Comparison of ENCODE assay signal across 13 cellular contexts in the genomic region with DNA sequence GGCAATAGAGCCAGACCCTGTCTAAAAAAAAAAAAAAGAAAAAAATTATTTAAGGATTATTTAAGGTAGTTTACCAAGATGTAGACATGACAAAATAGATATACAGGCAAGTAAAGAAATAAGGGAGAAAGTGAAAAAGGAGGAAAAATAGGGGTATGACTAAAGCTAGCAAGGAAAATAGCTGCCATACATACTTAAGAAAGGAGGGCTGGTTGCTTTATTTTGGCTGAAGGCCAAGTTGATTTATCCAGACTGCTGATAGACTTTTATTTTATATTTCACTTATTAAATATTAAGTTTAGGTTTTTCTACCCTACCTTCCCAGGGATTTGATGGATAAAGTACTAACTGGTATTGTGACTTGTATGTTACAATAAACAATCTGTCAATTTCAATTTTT. TPM values are rescaled to one million over a fixed set of nuclear protein-coding genes. Genes with fewer than 3 reads are reported as not detected.
A peak's percentile ranks its signal among the peaks of the same experiment; 100 is the strongest.
DNase-seq lines count a peak whose midpoint lies in the region; TF ChIP-seq lines count a peak whose summit lies in the region.
"Had no signal": no experiment of that assay in that cellular context is flagged by ENCODE, and none has a peak within 500 bp of the region (broad histone marks: within the 10 kb centered on the region; RNA-seq: fewer than 3 reads in every experiment).

No MANE protein-coding gene starts in this region.

- peaks cover 10% of the 10 kb centered on the region for H3K36me3 Mint-ChIP-seq in T-helper 2 cell treated with Interferon-gamma antibody and Interleukin-4, amounts not matched to agents 5 μg/mL and 100 μg/mL, for 36 hours (ENCODE audit: low read depth)
- H3K36me3 Mint-ChIP-seq in mesothelial cell of epicardium = peaks cover 2% of the 10 kb centered on the region

- H3K4me3 Mint-ChIP-seq in T-helper 2 cell treated with Interferon-gamma antibody and Interleukin-4, amounts not matched to agents 5 μg/mL and 100 μg/mL, for 36 hours = no peak overlapping the region
- H3K4me3 Mint-ChIP-seq in mesothelial cell of epicardium = no peak overlapping the region

- H3K36me3 ChIP-seq in KOPT-K1 (ENCODE audit: insufficient read depth, low read length) (no peaks in the 10 kb centered on the region), brain microvascular endothelial cell (replicated peaks) (no peaks in the 10 kb centered on the region), MM.1S (replicated peaks; ENCODE audit: insufficient read depth, low read length) (no peaks in the 10 kb centered on the region)
- H3K36me3 ChIP-seq: adrenal gland, tibial nerve had no signal

- no peaks in the 10 kb centered on the region for H3K79me2 ChIP-seq in MM.1S (ENCODE audit: low read length)

- H2AFZ ChIP-seq in MM.1S (ENCODE audit: low read length) = no peak overlapping the region

- H3K4me1 Mint-ChIP-seq in T-helper 2 cell treated with Interferon-gamma antibody and Interleukin-4, amounts not matched to agents 5 μg/mL and 100 μg/mL, for 36 hours (ENCODE audit: low read depth) = peaks cover 37% of the 10 kb centered on the region
- H3K4me1 Mint-ChIP-seq in mesothelial cell of epicardium = peaks cover 25% of the 10 kb centered on the region

- H3K27ac ChIP-seq in KOPT-K1 (ENCODE audit: low read depth, low read length, poor library complexity, severe bottlenecking) = peak overlapping the region; percentile 48
- H3K27ac ChIP-seq in brain microvascular endothelial cell = peak overlapping the region; percentile 79
- no peak overlapping the region for H3K27ac ChIP-seq in MM.1S (ENCODE audit: low read length)
- H3K27ac ChIP-seq: adrenal gland, tibial nerve had no signal

- peak overlapping the region; percentile 78 for H3K27ac Mint-ChIP-seq in T-helper 2 cell treated with Interferon-gamma antibody and Interleukin-4, amounts not matched to agents 5 μg/mL and 100 μg/mL, for 36 hours
- H3K27ac Mint-ChIP-seq in mesothelial cell of epicardium = peak overlapping the region; percentile 99

- no peak overlapping the region for H3K9ac ChIP-seq in MM.1S (ENCODE audit: low read length)

- no peaks in the 10 kb centered on the region for H3K27me3 ChIP-seq in brain microvascular endothelial cell (replicated peaks)
- H3K27me3 ChIP-seq in MM.1S (replicated peaks; ENCODE audit: insufficient read depth, low read length) = no peaks in the 10 kb centered on the region
- H3K27me3 ChIP-seq: adrenal gland, dorsolateral prefrontal cortex, tibial nerve had no signal

- DNase-seq in T-helper 2 cell treated with Interferon-gamma antibody and Interleukin-4, amounts not matched to agents 5 μg/mL and 100 μg/mL, for 36 hours (ENCODE audit: low spot score) = no peak
- DNase-seq in T-helper 2 cell = no peak
- DNase-seq in brain microvascular endothelial cell = peak; percentile 6
- no peak for DNase-seq in mesothelial cell of epicardium (ENCODE audit: low spot score in 2 of 2, unreplicated experiment in 2 of 2)
- DNase-seq in NK-92 (lab: John Stamatoyannopoulos, UW; ENCODE audit: unreplicated experiment) = no peak
- DNase-seq in MM.1S = no peak
- DNase-seq in RPMI8226 = no peak
- DNase-seq: dorsolateral prefrontal cortex, NCI-H510A, T-helper 9 cell had no signal

- no peaks in the 10 kb centered on the region for H3F3A ChIP-seq in MM.1S (ENCODE audit: insufficient read depth, low read length)

- TF ChIP-seq CTCF in brain microvascular endothelial cell (IDR thresholded peaks at IDR 0.05; ENCODE audit: low read depth, low read length, missing control alignments) = no peak
- no peak for TF ChIP-seq CTCF in mesothelial cell of epicardium (IDR thresholded peaks at IDR 0.05; ENCODE audit: unreplicated experiment)
- no peak for TF ChIP-seq CTCF in MM.1S (IDR thresholded peaks at IDR 0.05; ENCODE audit: low read length)

- peaks cover 12% of the 10 kb centered on the region for H3K9me3 Mint-ChIP-seq in T-helper 2 cell treated with Interferon-gamma antibody and Interleukin-4, amounts not matched to agents 5 μg/mL and 100 μg/mL, for 36 hours
- peaks cover 3% of the 10 kb centered on the region for H3K9me3 Mint-ChIP-seq in mesothelial cell of epicardium

- no peak overlapping the region for H3K4me2 ChIP-seq in MM.1S (ENCODE audit: low read depth, low read length)

- H3K9me2 ChIP-seq in MM.1S (replicated peaks; ENCODE audit: insufficient read depth, low read length) = no peaks in the 10 kb centered on the region

- peaks cover 9% of the 10 kb centered on the region for H3K9me3 ChIP-seq in KOPT-K1 (ENCODE audit: insufficient read depth, low read length, poor library complexity, severe bottlenecking)
- H3K9me3 ChIP-seq in MM.1S (replicated peaks; ENCODE audit: insufficient read depth, low read length) = no peaks in the 10 kb centered on the region
- H3K9me3 ChIP-seq: adrenal gland had no signal

- H3K4me1 ChIP-seq in MM.1S (ENCODE audit: low read length) = no peaks in the 10 kb centered on the region
- H3K4me1 ChIP-seq: adrenal gland, tibial nerve had no signal

- in situ Hi-C loops in brain microvascular endothelial cell (cut with HindIII; ENCODE audit: low pct_ligation_motif_present, low sequenced_read_pairs) = no loop called here

- no peaks in the 10 kb centered on the region for H4K20me1 ChIP-seq in MM.1S (ENCODE audit: insufficient read depth, low read length)

- H3K4me3 ChIP-seq in brain microvascular endothelial cell (ENCODE audit: low read depth, low read length) (no peak overlapping the region), MM.1S (ENCODE audit: low read length) (no peak overlapping the region)
- H3K4me3 ChIP-seq: adrenal gland, dorsolateral prefrontal cortex, tibial nerve had no signal

- H3K27me3 Mint-ChIP-seq in T-helper 2 cell treated with Interferon-gamma antibody and Interleukin-4, amounts not matched to agents 5 μg/mL and 100 μg/mL, for 36 hours (ENCODE audit: low read depth) = no peaks in the 10 kb centered on the region
- H3K27me3 Mint-ChIP-seq in mesothelial cell of epicardium (ENCODE audit: low read depth) = no peaks in the 10 kb centered on the region

RNA-seq across cellular contexts. Expression of a gene that starts 8.3 kb away (rescaled TPM):
- total RNA-seq in mesothelial cell of epicardium = 58.4 to 65.6 TPM (median 59.7 TPM) in 3 replicates
